In genomic region chr1:84480658-84481057, GRCh38 we compare ENCODE assay signal across 9 cellular contexts. TPM values are rescaled to one million over a fixed set of nuclear protein-coding genes. Genes with fewer than 3 reads are reported as not detected.
DNase-seq lines count a peak whose midpoint lies in the region; ATAC-seq, FAIRE-seq and TF ChIP-seq lines count a peak whose summit lies in the region.
"Had no signal": no experiment of that assay in that cellular context is flagged by ENCODE, and none has a peak within 500 bp of the region (broad histone marks: within the 10 kb centered on the region; RNA-seq: fewer than 3 reads in every experiment).

No MANE protein-coding gene starts in this region.

- H3K27ac Mint-ChIP-seq in T-helper 1 cell treated with Interleukin-12 subunit alpha and Interleukin-12 subunit beta and Interleukin-4 antibody, amounts not matched to agents 30 μg/mL and 1 μg/mL, for 36 hours = no peak overlapping the region

- 0 out of 2 replicates have a peak, but pooled peaks cover 2% of the 10 kb centered on the region for H4K20me1 ChIP-seq in HepG2 (ENCODE audit: insufficient read depth, low read length)

- peaks cover 14% of the 10 kb centered on the region for H3K9me3 ChIP-seq in HepG2 (ENCODE audit: low read length)
- H3K9me3 ChIP-seq in right lobe of liver = no peaks in the 10 kb centered on the region
- H3K9me3 ChIP-seq in iPS-15b (ENCODE audit: control insufficient read depth, insufficient read depth, low read length) = no peaks in the 10 kb centered on the region
- no peaks in the 10 kb centered on the region for H3K9me3 ChIP-seq in upper lobe of right lung

- peaks cover 16% of the 10 kb centered on the region for H3K9me3 Mint-ChIP-seq in T-helper 1 cell treated with Interleukin-12 subunit alpha and Interleukin-12 subunit beta and Interleukin-4 antibody, amounts not matched to agents 30 μg/mL and 1 μg/mL, for 36 hours

- H3K4me3 ChIP-seq in HepG2 (replicated peaks in 1 of 3; ENCODE audit: insufficient read depth in 1 of 3, low read depth in 2 of 3, low read length in 3 of 3) = peak overlapping the region; percentile 82 to 94 (median 93); a peak in 5 of 6 replicates
- H3K4me3 ChIP-seq in right lobe of liver = peak overlapping the region in 1 of 3 donors; percentile 87
- H3K4me3 ChIP-seq in iPS-15b (ENCODE audit: low read depth, low read length) = peak overlapping the region; percentile 64
- peak overlapping the region; percentile 66 for H3K4me3 ChIP-seq in upper lobe of right lung

- TF ChIP-seq CTCF in HepG2 (CRISPR knock-in tag; IDR thresholded peaks at IDR 0.05) (no peak), right lobe of liver (IDR thresholded peaks at IDR 0.05) (no peak), upper lobe of right lung (IDR thresholded peaks at IDR 0.05) (no peak), foreskin keratinocyte (conservative IDR thresholded peaks at IDR 0.05) (no peak)

- TF ChIP-seq RAD21 in HepG2 (CRISPR knock-in tag; IDR thresholded peaks at IDR 0.05) = no peak

- TF ChIP-seq EP300 in HepG2 (IDR thresholded peaks at IDR 0.05; ENCODE audit: low read depth in 2 of 2, low read length in 2 of 2) (no peak), HepG2 (CRISPR knock-in tag; IDR thresholded peaks at IDR 0.05; ENCODE audit: borderline replicate concordance) (no peak)

- no peak overlapping the region for H3K27ac ChIP-seq in HepG2 (ENCODE audit: extremely low read length, insufficient read depth, low read length)
- H3K27ac ChIP-seq in right lobe of liver = no peak overlapping the region
- no peak overlapping the region for H3K27ac ChIP-seq in upper lobe of right lung
- no peak overlapping the region for H3K27ac ChIP-seq in foreskin keratinocyte

- peak overlapping the region; percentile 76 for H3K4me2 ChIP-seq in HepG2 (ENCODE audit: low read depth, low read length)

- H3K4me1 ChIP-seq in HepG2 (ENCODE audit: insufficient read depth, low read length) (peaks cover 20% of the 10 kb centered on the region), right lobe of liver (peaks cover 0 to 13% (median 4%) of the 10 kb centered on the region in 4 donors), iPS-15b (ENCODE audit: control insufficient read depth, insufficient read depth, low read length) (no peaks in the 10 kb centered on the region), upper lobe of right lung (peaks cover 26% of the 10 kb centered on the region), foreskin keratinocyte (peaks cover 8% of the 10 kb centered on the region)

- ATAC-seq in HepG2 (no peak), right lobe of liver (no peak), upper lobe of right lung (no peak), foreskin keratinocyte (no peak)

- POLR2A ChIA-PET in HepG2 (lab: Yijun Ruan, JAX) = interaction anchor here (1.0 to 3.5 kb wide), 4 partner anchors 23 to 93 kb away, joined by 3 to 22 read pairs (median 5); partner anchors contain the start of genes CTBS, GNG5 and SPATA1

- peaks cover 0 to 19% of the 10 kb centered on the region in 2 experiments for H3K36me3 ChIP-seq in HepG2 (replicated peaks in 1 of 2; ENCODE audit: control insufficient read depth in 1 of 2, insufficient read depth in 2 of 2, low read length in 2 of 2)
- peaks cover 0 to 17% (median under 1%) of the 10 kb centered on the region in 4 donors for H3K36me3 ChIP-seq in right lobe of liver
- H3K36me3 ChIP-seq in iPS-15b (ENCODE audit: control insufficient read depth, insufficient read depth, low read length) = peaks cover 4% of the 10 kb centered on the region
- H3K36me3 ChIP-seq in upper lobe of right lung = peaks cover 25% of the 10 kb centered on the region

- intact Hi-C loops in HepG2 (cut with micrococcal nuclease; ENCODE audit: unreplicated experiment) = loop anchor here (5.0 kb wide), 1 partner anchor 1092 kb away; no protein-coding TSS in a partner anchor
- intact Hi-C loops in right lobe of liver (cut with DNase I) = no loop called here
- intact Hi-C loops in upper lobe of right lung (cut with DNase I) = no loop called here

- H3K27me3 Mint-ChIP-seq in T-helper 1 cell treated with Interleukin-12 subunit alpha and Interleukin-12 subunit beta and Interleukin-4 antibody, amounts not matched to agents 30 μg/mL and 1 μg/mL, for 36 hours (ENCODE audit: low read depth) = peaks cover 14% of the 10 kb centered on the region

- BruUV-seq in HepG2 (replicated peaks; lab: Mats Ljungman, UMichigan) = no TSS peak

- in situ Hi-C loops in HepG2 (cut with HindIII; ENCODE audit: extremely low pct_ligation_motif_present, low pct_unique_long_range_greater_than_20kb) = no loop called here

- no peak overlapping the region for H2AFZ ChIP-seq in HepG2 (ENCODE audit: low read length)

- peak overlapping the region; percentile 18 for H3K4me3 Mint-ChIP-seq in T-helper 1 cell treated with Interleukin-12 subunit alpha and Interleukin-12 subunit beta and Interleukin-4 antibody, amounts not matched to agents 30 μg/mL and 1 μg/mL, for 36 hours

- H3K9ac ChIP-seq in HepG2 (ENCODE audit: insufficient read depth, low read depth, low read length) = no peak overlapping the region
- no peak overlapping the region for H3K9ac ChIP-seq in iPS-15b (ENCODE audit: low read depth, low read length)

- H3K36me3 Mint-ChIP-seq in T-helper 1 cell treated with Interleukin-12 subunit alpha and Interleukin-12 subunit beta and Interleukin-4 antibody, amounts not matched to agents 30 μg/mL and 1 μg/mL, for 36 hours (ENCODE audit: low read depth) = peaks cover 41% of the 10 kb centered on the region

- peaks cover 27% of the 10 kb centered on the region for H3K4me1 Mint-ChIP-seq in T-helper 1 cell treated with Interleukin-12 subunit alpha and Interleukin-12 subunit beta and Interleukin-4 antibody, amounts not matched to agents 30 μg/mL and 1 μg/mL, for 36 hours (ENCODE audit: low read depth)

- DNase-seq in HepG2 (ENCODE audit: low spot score) (no peak), right lobe of liver (no peak), upper lobe of right lung (no peak), ureter (ENCODE audit: low spot score) (no peak), NOMO-1 treated with dmso at 0.1 percent for 144 hours (lab: John Stamatoyannopoulos, UW; ENCODE audit: unreplicated experiment) (no peak), foreskin keratinocyte (no peak)
- DNase-seq: NCI-H446 had no signal

- H3K27me3 ChIP-seq in HepG2 (ENCODE audit: control insufficient read depth in 1 of 2, insufficient read depth in 2 of 2, low read length in 2 of 2) (no peaks in the 10 kb centered on the region; a peak in 1 of 5 replicates), right lobe of liver (peaks cover 0 to 3% of the 10 kb centered on the region in 2 donors), iPS-15b (ENCODE audit: control insufficient read depth, insufficient read depth, low read length) (peaks cover 20% of the 10 kb centered on the region), upper lobe of right lung (peaks cover 22% of the 10 kb centered on the region), foreskin keratinocyte (no peaks in the 10 kb centered on the region)

- CTCF ChIA-PET in HepG2 (lab: Yijun Ruan, JAX; ENCODE audit: low intra/inter-chr PET ratio, low total read pairs) = no interaction called here

- no peak for FAIRE-seq in HepG2 (lab: Jason Lieb, UNC)

- TF ChIP-seq POLR2A in HepG2 (IDR thresholded peaks at IDR 0.05; ENCODE audit: insufficient read depth in 1 of 2, low read depth in 2 of 2, low read length in 2 of 2) (no peak), right lobe of liver (IDR thresholded peaks at IDR 0.05) (no peak)

- WGBS in HepG2 (ENCODE audit: low lambda C conversion rate) = 84% methylated on average over 4 of the region's 4 CpGs
- WGBS in right lobe of liver (ENCODE audit: insufficient coverage, low coverage, low lambda C conversion rate, missing lambda C conversion rate) = 71% methylated on average over 4 of the region's 4 CpGs

- peaks cover 23% of the 10 kb centered on the region for H3K79me2 ChIP-seq in HepG2 (ENCODE audit: insufficient read depth, low read length)

RNA-seq across cellular contexts. Expression of gene RPF1, which starts 1.6 kb away (rescaled TPM):
- 39.0 and 58.4 TPM in 2 replicates for total RNA-seq in HepG2 (2016; rRNA removed; fragmentation: Illumina TruSeq; extraction: Trizol)
- 11.4 and 13.2 TPM in 2 replicates for total RNA-seq in HepG2 (2016; cell fraction: cytosol; rRNA removed; fragmentation: Illumina TruSeq; extraction: Trizol; ENCODE audit: low read depth)
- total RNA-seq in HepG2 (2016; cell fraction: insoluble cytoplasmic fraction; rRNA removed; fragmentation: Illumina TruSeq; extraction: Trizol) = 41.0 and 60.2 TPM in 2 replicates
- 14.7 and 18.8 TPM in 2 replicates for total RNA-seq in HepG2 (2016; cell fraction: membrane; rRNA removed; fragmentation: Illumina TruSeq; extraction: Trizol)
- total RNA-seq in HepG2 (2016; cell fraction: nucleus; rRNA removed; fragmentation: Illumina TruSeq; extraction: Trizol) = 23.2 and 24.9 TPM in 2 replicates
- polyA plus RNA-seq in HepG2 (2011; rRNA removed) = 18.0 and 23.0 TPM in 2 replicates
- polyA plus RNA-seq in HepG2 (2011; cell fraction: cytosol; rRNA removed) = 8.8 and 12.7 TPM in 2 replicates
- polyA plus RNA-seq in HepG2 (2011; cell fraction: nucleus; rRNA removed) = 5.6 and 6.2 TPM in 2 replicates
- polyA plus RNA-seq in HepG2 (2012) = 16.9 and 23.4 TPM in 2 replicates
- 7.7 and 8.5 TPM in 2 replicates for polyA plus RNA-seq in HepG2 (2016; cell fraction: cytosol; fragmentation: Illumina TruSeq; extraction: Trizol; ENCODE audit: low read depth)
- 63.0 and 69.9 TPM in 2 replicates for polyA plus RNA-seq in HepG2 (2016; cell fraction: insoluble cytoplasmic fraction; fragmentation: Illumina TruSeq; extraction: Trizol; ENCODE audit: low read depth)
- polyA plus RNA-seq in HepG2 (2016; cell fraction: membrane; fragmentation: Illumina TruSeq; extraction: Trizol; ENCODE audit: low read depth) = 8.8 and 11.0 TPM in 2 replicates
- 31.5 and 32.8 TPM in 2 replicates for polyA plus RNA-seq in HepG2 (2016; cell fraction: nucleus; fragmentation: Illumina TruSeq; extraction: Trizol; ENCODE audit: insufficient read depth, low read depth)
- 1.8 and 7.1 TPM in 2 replicates for polyA minus RNA-seq in HepG2 (2011; rRNA and poly(A)+ RNA removed; ENCODE audit: low replicate concordance)
- 6.5 and 7.5 TPM in 2 replicates for polyA minus RNA-seq in HepG2 (2011; cell fraction: cytosol; rRNA and poly(A)+ RNA removed)
- polyA minus RNA-seq in HepG2 (2011; cell fraction: nucleus; rRNA and poly(A)+ RNA removed) = 18.3 and 21.5 TPM in 2 replicates
- total RNA-seq in right lobe of liver = 10 to 100 TPM in 5 of 6 experiments, 1 to 10 TPM in 1; 8.6 to 29.7 (median 14.0) TPM
- total RNA-seq in upper lobe of right lung = 30.1 TPM
- 32.2 TPM for total RNA-seq in ureter
- total RNA-seq in foreskin keratinocyte = 50.9 and 56.1 TPM in 2 replicates
- polyA plus RNA-seq in foreskin keratinocyte = 49.2 and 52.3 TPM in 2 replicates

RNA-seq across cellular contexts. Expression of gene SPATA1, which starts 25.5 kb away (rescaled TPM):
- total RNA-seq in HepG2 (2016; rRNA removed; fragmentation: Illumina TruSeq; extraction: Trizol) = 1.1 and 1.4 TPM in 2 replicates
- 1.5 and 2.6 TPM in 2 replicates for total RNA-seq in HepG2 (2016; cell fraction: cytosol; rRNA removed; fragmentation: Illumina TruSeq; extraction: Trizol; ENCODE audit: low read depth)
- 1.5 and 1.7 TPM in 2 replicates for total RNA-seq in HepG2 (2016; cell fraction: insoluble cytoplasmic fraction; rRNA removed; fragmentation: Illumina TruSeq; extraction: Trizol)
- 1.4 and 1.8 TPM in 2 replicates for total RNA-seq in HepG2 (2016; cell fraction: membrane; rRNA removed; fragmentation: Illumina TruSeq; extraction: Trizol)
- total RNA-seq in HepG2 (2016; cell fraction: nucleus; rRNA removed; fragmentation: Illumina TruSeq; extraction: Trizol) = 4.6 and 6.0 TPM in 2 replicates
- polyA plus RNA-seq in HepG2 (2011; rRNA removed) = 0.70 and 0.93 TPM in 2 replicates
- polyA plus RNA-seq in HepG2 (2011; cell fraction: cytosol; rRNA removed) = 0.40 TPM in 2 replicates
- polyA plus RNA-seq in HepG2 (2011; cell fraction: nucleus; rRNA removed) = 0.56 and 1.9 TPM in 2 replicates
- 0.61 and 0.76 TPM in 2 replicates for polyA plus RNA-seq in HepG2 (2012)
- polyA plus RNA-seq in HepG2 (2016; cell fraction: cytosol; fragmentation: Illumina TruSeq; extraction: Trizol; ENCODE audit: low read depth) = 0.62 and 0.69 TPM in 2 replicates
- 1.3 TPM in 2 replicates for polyA plus RNA-seq in HepG2 (2016; cell fraction: insoluble cytoplasmic fraction; fragmentation: Illumina TruSeq; extraction: Trizol; ENCODE audit: low read depth)
- polyA plus RNA-seq in HepG2 (2016; cell fraction: membrane; fragmentation: Illumina TruSeq; extraction: Trizol; ENCODE audit: low read depth) = 0.56 and 0.57 TPM in 2 replicates
- 3.9 and 5.5 TPM in 2 replicates for polyA plus RNA-seq in HepG2 (2016; cell fraction: nucleus; fragmentation: Illumina TruSeq; extraction: Trizol; ENCODE audit: insufficient read depth, low read depth)
- polyA minus RNA-seq in HepG2 (2011; rRNA and poly(A)+ RNA removed; ENCODE audit: low replicate concordance) = 0.52 TPM in 1 of 2 replicates, not detected in the other
- polyA minus RNA-seq in HepG2 (2011; cell fraction: cytosol; rRNA and poly(A)+ RNA removed) = not detected in 2 replicates
- polyA minus RNA-seq in HepG2 (2011; cell fraction: nucleus; rRNA and poly(A)+ RNA removed) = 6.2 and 8.1 TPM in 2 replicates
- 1 to 10 TPM in 3 of 6 experiments, under 1 TPM in 3; 0.31 to 1.7 (median 0.92) TPM for total RNA-seq in right lobe of liver
- 3.4 TPM for total RNA-seq in upper lobe of right lung
- 0.96 TPM for total RNA-seq in ureter
- 0.51 and 0.56 TPM in 2 replicates for total RNA-seq in foreskin keratinocyte
- polyA plus RNA-seq in foreskin keratinocyte = 0.21 and 0.37 TPM in 2 replicates

RNA-seq across cellular contexts. Expression of gene GNG5, which starts 25.7 kb away (rescaled TPM):
- total RNA-seq in HepG2 (2016; rRNA removed; fragmentation: Illumina TruSeq; extraction: Trizol) (137 and 176 TPM in 2 replicates), right lobe of liver (10 to 100 TPM; 44.5 to 85.0 (median 54.6) TPM), upper lobe of right lung (133 TPM), ureter (105 TPM), foreskin keratinocyte (112 and 118 TPM in 2 replicates)
- 111 and 162 TPM in 2 replicates for total RNA-seq in HepG2 (2016; cell fraction: cytosol; rRNA removed; fragmentation: Illumina TruSeq; extraction: Trizol; ENCODE audit: low read depth)
- 135 and 157 TPM in 2 replicates for total RNA-seq in HepG2 (2016; cell fraction: insoluble cytoplasmic fraction; rRNA removed; fragmentation: Illumina TruSeq; extraction: Trizol)
- 165 and 190 TPM in 2 replicates for total RNA-seq in HepG2 (2016; cell fraction: membrane; rRNA removed; fragmentation: Illumina TruSeq; extraction: Trizol)
- 98.7 and 103 TPM in 2 replicates for total RNA-seq in HepG2 (2016; cell fraction: nucleus; rRNA removed; fragmentation: Illumina TruSeq; extraction: Trizol)
- polyA plus RNA-seq in HepG2 (2011; rRNA removed) (84.5 and 103 TPM in 2 replicates), foreskin keratinocyte (259 and 270 TPM in 2 replicates)
- 72.2 and 82.3 TPM in 2 replicates for polyA plus RNA-seq in HepG2 (2011; cell fraction: cytosol; rRNA removed)
- 31.6 and 37.4 TPM in 2 replicates for polyA plus RNA-seq in HepG2 (2011; cell fraction: nucleus; rRNA removed)
- polyA plus RNA-seq in HepG2 (2012) = 267 and 273 TPM in 2 replicates
- polyA plus RNA-seq in HepG2 (2016; cell fraction: cytosol; fragmentation: Illumina TruSeq; extraction: Trizol; ENCODE audit: low read depth) = 391 and 599 TPM in 2 replicates
- 441 and 499 TPM in 2 replicates for polyA plus RNA-seq in HepG2 (2016; cell fraction: insoluble cytoplasmic fraction; fragmentation: Illumina TruSeq; extraction: Trizol; ENCODE audit: low read depth)
- 465 and 566 TPM in 2 replicates for polyA plus RNA-seq in HepG2 (2016; cell fraction: membrane; fragmentation: Illumina TruSeq; extraction: Trizol; ENCODE audit: low read depth)
- polyA plus RNA-seq in HepG2 (2016; cell fraction: nucleus; fragmentation: Illumina TruSeq; extraction: Trizol; ENCODE audit: insufficient read depth, low read depth) = 331 and 334 TPM in 2 replicates
- 19.2 and 23.2 TPM in 2 replicates for polyA minus RNA-seq in HepG2 (2011; rRNA and poly(A)+ RNA removed; ENCODE audit: low replicate concordance)
- 44.8 and 47.3 TPM in 2 replicates for polyA minus RNA-seq in HepG2 (2011; cell fraction: cytosol; rRNA and poly(A)+ RNA removed)
- polyA minus RNA-seq in HepG2 (2011; cell fraction: nucleus; rRNA and poly(A)+ RNA removed) = 31.7 and 40.7 TPM in 2 replicates
